20 cellular contexts compared by ENCODE assay signal in genomic region chr4:109015413-109015810, GRCh38.
"Had no signal": no experiment of that assay in that cellular context is flagged by ENCODE, and none has a peak within 500 bp of the region (broad histone marks: within the 10 kb centered on the region; RNA-seq: fewer than 3 reads in every experiment).

No MANE protein-coding gene starts in this region.

- H3K9me3 ChIP-seq: gastrocnemius medialis, sigmoid colon, suprapubic skin had no signal

- H3K27me3 Mint-ChIP-seq: memory B cell; progenitor cell of endocrine pancreas; stimulated activated memory B cell treated with anti-CD40 and anti-IgM and Interleukin-4, amounts not matched to agents 10 μg/mL and 1 μg/mL and 100 μg/mL, for 72 hours; type B pancreatic cell had no signal

- FAIRE-seq: islet of Langerhans had no signal

- H3K4me1 Mint-ChIP-seq: memory B cell; natural killer cell; stimulated activated memory B cell treated with anti-CD40 and anti-IgM and Interleukin-4, amounts not matched to agents 10 μg/mL and 1 μg/mL and 100 μg/mL, for 72 hours had no signal

- H3K27me3 ChIP-seq: gastrocnemius medialis, sigmoid colon, spleen, suprapubic skin had no signal

- H3K4me3 Mint-ChIP-seq: memory B cell; natural killer cell; neural crest cell; stimulated activated memory B cell treated with anti-CD40 and anti-IgM and Interleukin-4, amounts not matched to agents 10 μg/mL and 1 μg/mL and 100 μg/mL, for 72 hours; stimulated activated naive CD8-positive, alpha-beta T cell treated with anti-CD3 and anti-CD28 coated beads, Interleukin-15, Interleukin-2, amounts not matched to agents 100 ng/mL and 50 ng/mL, for 24 hours; type B pancreatic cell had no signal

- H3K4me1 ChIP-seq: parathyroid adenoma, sigmoid colon had no signal

- H3K4me3 ChIP-seq: gastrocnemius medialis, lung, sigmoid colon, spleen, suprapubic skin had no signal

- H3K27ac ChIP-seq: gastrocnemius medialis, parathyroid adenoma, sigmoid colon, spleen, suprapubic skin had no signal

- DNase-seq: cortex of kidney; foreskin fibroblast; gastrocnemius medialis; head of caudate nucleus; natural killer cell; right cardiac atrium; sigmoid colon; spleen; stimulated activated CD4-positive, alpha-beta T cell treated with anti-CD3 and anti-CD28 coated beads, Interleukin-4, amount 100 ng/mL, for 4 hours had no signal

- H3K9me3 Mint-ChIP-seq: memory B cell; neural crest cell; stimulated activated memory B cell treated with anti-CD40 and anti-IgM and Interleukin-4, amounts not matched to agents 10 μg/mL and 1 μg/mL and 100 μg/mL, for 72 hours; stimulated activated naive CD8-positive, alpha-beta T cell treated with anti-CD3 and anti-CD28 coated beads, Interleukin-15, Interleukin-2, amounts not matched to agents 100 ng/mL and 50 ng/mL, for 24 hours; type B pancreatic cell had no signal

- ATAC-seq: gastrocnemius medialis, left lobe of liver, natural killer cell, right cardiac atrium had no signal

- H3K36me3 Mint-ChIP-seq: memory B cell; natural killer cell; stimulated activated memory B cell treated with anti-CD40 and anti-IgM and Interleukin-4, amounts not matched to agents 10 μg/mL and 1 μg/mL and 100 μg/mL, for 72 hours; type B pancreatic cell had no signal

- H3K36me3 ChIP-seq: gastrocnemius medialis, sigmoid colon, spleen, suprapubic skin had no signal

- H2AFZ ChIP-seq: parathyroid adenoma had no signal

- H3K79me2 ChIP-seq: parathyroid adenoma had no signal

- H3K27ac Mint-ChIP-seq: memory B cell; natural killer cell; progenitor cell of endocrine pancreas; stimulated activated memory B cell treated with anti-CD40 and anti-IgM and Interleukin-4, amounts not matched to agents 10 μg/mL and 1 μg/mL and 100 μg/mL, for 72 hours; stimulated activated naive CD8-positive, alpha-beta T cell treated with anti-CD3 and anti-CD28 coated beads, Interleukin-15, Interleukin-2, amounts not matched to agents 100 ng/mL and 50 ng/mL, for 24 hours; type B pancreatic cell had no signal

- H3K9ac ChIP-seq: parathyroid adenoma had no signal
